Comparison of ENCODE assay signal across 8 cellular contexts in the genomic region with DNA sequence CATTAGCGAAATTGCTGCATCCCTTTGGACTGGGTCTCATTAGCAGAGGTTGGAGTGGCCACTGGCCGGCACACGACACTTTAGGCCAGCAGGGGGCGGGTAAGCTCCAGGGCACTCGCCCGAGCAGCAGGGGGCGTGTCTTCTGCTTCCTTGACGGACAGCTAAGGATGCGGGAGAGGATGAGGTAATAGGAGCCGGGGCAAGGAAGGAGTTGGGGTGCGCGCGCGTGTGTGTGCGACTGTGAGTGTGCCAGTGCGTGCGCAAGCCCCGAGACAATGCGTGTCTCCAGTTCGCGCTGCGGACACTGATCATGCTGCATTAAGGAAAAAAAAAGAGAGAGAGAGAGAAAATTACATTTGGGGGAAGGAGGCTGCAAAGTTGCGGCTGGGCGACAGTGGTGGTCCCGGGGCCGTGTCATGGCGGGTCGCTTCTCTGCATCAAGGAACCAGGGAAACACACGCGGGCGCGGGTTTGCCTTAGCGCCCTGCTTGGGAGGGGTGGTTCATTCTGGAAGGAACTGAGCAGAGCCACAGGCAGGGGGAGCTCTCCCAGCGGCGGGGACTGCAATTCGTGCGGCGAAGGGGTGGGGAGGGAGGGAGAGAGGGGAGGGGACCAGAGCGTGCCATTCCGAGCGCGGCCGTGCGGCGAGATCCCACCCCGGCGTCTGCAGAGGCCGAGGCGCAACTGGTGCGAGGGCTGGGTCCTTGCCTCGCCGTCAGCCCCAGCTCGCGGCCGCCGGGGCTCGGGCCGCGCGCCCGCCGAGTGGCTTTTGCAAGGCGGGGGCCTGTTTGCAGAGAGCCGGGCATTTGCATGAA. TPM values are rescaled to one million over a fixed set of nuclear protein-coding genes. Genes with fewer than 3 reads are reported as not detected.
A peak's percentile ranks its signal among the peaks of the same experiment; 100 is the strongest.
DNase-seq lines count a peak whose midpoint lies in the region; ATAC-seq and TF ChIP-seq lines count a peak whose summit lies in the region.

DTX4 (plus strand) TSS at position 625 of the 815 bp plus-strand sequence. CDS start 464 bp downstream, outside the sequence.

- peaks cover 4% of the 10 kb centered on the region for H3K4me1 Mint-ChIP-seq in glutamatergic neuron (ENCODE audit: low read depth, unreplicated experiment)
- peaks cover 12% of the 10 kb centered on the region for H3K4me1 Mint-ChIP-seq in osteocyte (ENCODE audit: unreplicated experiment)

- peak; percentile 86 to 94 for ATAC-seq in activated naive CD4-positive, alpha-beta T cell treated with anti-CD3 and anti-CD28 coated beads, Interleukin-2, amount 50 U/mL, for 72 hours
- peak; percentile 91 for ATAC-seq in thoracic aorta (ENCODE audit: insufficient number of reproducible peaks, low FRiP score, low read depth)

- H3K27me3 ChIP-seq in GM06990 (replicated peaks; ENCODE audit: control insufficient read depth, insufficient read depth, low read length): no peaks in the 10 kb centered on the region
- H3K27me3 ChIP-seq in MM.1S (replicated peaks; ENCODE audit: insufficient read depth, low read length): peaks cover 9% of the 10 kb centered on the region
- no peaks in the 10 kb centered on the region for H3K27me3 ChIP-seq in thoracic aorta (replicated peaks; ENCODE audit: insufficient read depth)

- H3K9ac ChIP-seq in MM.1S (ENCODE audit: low read length) (peak within 1 kb of the TSS; percentile 60; the same call in 1 of the 2 replicates), SK-N-MC (ENCODE audit: insufficient read length) (no peak within 1 kb of the TSS)

- H4K20me1 ChIP-seq in MM.1S (ENCODE audit: insufficient read depth, low read length): no peaks in the 10 kb centered on the region

- H3K9me3 ChIP-seq in MM.1S (replicated peaks; ENCODE audit: insufficient read depth, low read length) (no peaks in the 10 kb centered on the region), SK-N-MC (ENCODE audit: low read depth, low read length) (no peaks in the 10 kb centered on the region), thoracic aorta (no peaks in the 10 kb centered on the region)

- H3K4me3 Mint-ChIP-seq in glutamatergic neuron (ENCODE audit: unreplicated experiment) (peak within 1 kb of the TSS; percentile 91), osteocyte (ENCODE audit: unreplicated experiment) (peak within 1 kb of the TSS; percentile 77)

- peak within 1 kb of the TSS; percentile 86 for H3K4me3 ChIP-seq in GM06990 (replicated peaks; ENCODE audit: low read depth, low read length)
- peak within 1 kb of the TSS; percentile 96 for H3K4me3 ChIP-seq in MM.1S (ENCODE audit: low read length)
- H3K4me3 ChIP-seq in SK-N-MC: peak within 1 kb of the TSS; percentile 81
- H3K4me3 ChIP-seq in thoracic aorta: peak within 1 kb of the TSS; percentile 94

- no peaks in the 10 kb centered on the region for H3K4me1 ChIP-seq in MM.1S (ENCODE audit: low read length)
- peaks cover 0 to 17% of the 10 kb centered on the region in 2 donors for H3K4me1 ChIP-seq in thoracic aorta (ENCODE audit: control insufficient read depth in 1 of 2, low read depth in 2 of 2)

- H3K36me3 ChIP-seq in GM06990 (ENCODE audit: control insufficient read depth, insufficient read depth, low read length) (no peaks in the 10 kb centered on the region), MM.1S (replicated peaks; ENCODE audit: insufficient read depth, low read length) (no peaks in the 10 kb centered on the region), SK-N-MC (ENCODE audit: insufficient read depth, low read length) (no peaks in the 10 kb centered on the region), thoracic aorta (no peaks in the 10 kb centered on the region)

- H3K4me2 ChIP-seq in MM.1S (ENCODE audit: low read depth, low read length): peak within 1 kb of the TSS; percentile 100

- no peaks in the 10 kb centered on the region for H3F3A ChIP-seq in MM.1S (ENCODE audit: insufficient read depth, low read length)

- peak; percentile 97 for TF ChIP-seq CTCF in GM06990 (IDR thresholded peaks at IDR 0.05; ENCODE audit: insufficient read depth, low read length, poor library complexity, severe bottlenecking)
- TF ChIP-seq CTCF in MM.1S (IDR thresholded peaks at IDR 0.05; ENCODE audit: low read length): peak; percentile 85
- TF ChIP-seq CTCF in glutamatergic neuron (IDR thresholded peaks at IDR 0.05; ENCODE audit: partially characterized antibody, unreplicated experiment): peak; percentile 91
- TF ChIP-seq CTCF in osteocyte (IDR thresholded peaks at IDR 0.05): peak; percentile 83
- TF ChIP-seq CTCF in thoracic aorta (IDR thresholded peaks at IDR 0.05): peak; percentile 87

- H3K36me3 Mint-ChIP-seq in activated naive CD4-positive, alpha-beta T cell treated with anti-CD3 and anti-CD28 coated beads, Interleukin-2, amount 50 U/mL, for 72 hours: no peaks in the 10 kb centered on the region
- H3K36me3 Mint-ChIP-seq in glutamatergic neuron (ENCODE audit: unreplicated experiment) (no peaks in the 10 kb centered on the region), osteocyte (ENCODE audit: unreplicated experiment) (no peaks in the 10 kb centered on the region)

- peak within 1 kb of the TSS; percentile 23; the same call in 1 of the 2 replicates for H3K27ac ChIP-seq in MM.1S (ENCODE audit: low read length)
- no peak within 1 kb of the TSS for H3K27ac ChIP-seq in SK-N-MC
- no peak within 1 kb of the TSS for H3K27ac ChIP-seq in thoracic aorta

- H3K9me2 ChIP-seq in MM.1S (replicated peaks; ENCODE audit: insufficient read depth, low read length): no peaks in the 10 kb centered on the region

- peak; percentile 89 for DNase-seq in GM06990 (ENCODE audit: extremely low read depth, insufficient read length)
- DNase-seq in HCEC 1CT: peak; percentile 86
- peak; percentile 92 for DNase-seq in MM.1S
- DNase-seq in SK-N-MC (ENCODE audit: low read depth, low spot score): no peak
- peak; percentile 87 to 93 for DNase-seq in activated naive CD4-positive, alpha-beta T cell treated with anti-CD3 and anti-CD28 coated beads, Interleukin-2, amount 50 U/mL, for 72 hours (ENCODE audit: low spot score in 2 of 2)
- DNase-seq in glutamatergic neuron: peak; percentile 97
- DNase-seq in osteocyte (ENCODE audit: extremely low spot score, unreplicated experiment): peak; percentile 95
- peak; percentile 80 for DNase-seq in thoracic aorta (ENCODE audit: low spot score)

- peak within 1 kb of the TSS; percentile 99 for H2AFZ ChIP-seq in MM.1S (ENCODE audit: low read length)

- H3K9me3 Mint-ChIP-seq in activated naive CD4-positive, alpha-beta T cell treated with anti-CD3 and anti-CD28 coated beads, Interleukin-2, amount 50 U/mL, for 72 hours: no peaks in the 10 kb centered on the region
- H3K9me3 Mint-ChIP-seq in glutamatergic neuron (ENCODE audit: unreplicated experiment) (peaks cover 8% of the 10 kb centered on the region), osteocyte (ENCODE audit: unreplicated experiment) (no peaks in the 10 kb centered on the region)

- H3K27ac Mint-ChIP-seq in activated naive CD4-positive, alpha-beta T cell treated with anti-CD3 and anti-CD28 coated beads, Interleukin-2, amount 50 U/mL, for 72 hours: no peak within 1 kb of the TSS
- H3K27ac Mint-ChIP-seq in glutamatergic neuron (ENCODE audit: unreplicated experiment): no peak within 1 kb of the TSS
- H3K27ac Mint-ChIP-seq in osteocyte (ENCODE audit: unreplicated experiment): no peak within 1 kb of the TSS

- no peaks in the 10 kb centered on the region for H3K79me2 ChIP-seq in MM.1S (ENCODE audit: low read length)

- H3K27me3 Mint-ChIP-seq in glutamatergic neuron (ENCODE audit: unreplicated experiment) (peaks cover 5% of the 10 kb centered on the region), osteocyte (ENCODE audit: unreplicated experiment) (peaks cover 41% of the 10 kb centered on the region)

RNA-seq across cellular contexts. Expression of gene DTX4, which starts in this region (rescaled TPM):
- total RNA-seq in activated naive CD4-positive, alpha-beta T cell treated with anti-CD3 and anti-CD28 coated beads, Interleukin-2, amount 50 U/mL, for 72 hours: under 1 TPM in 1 of 2 donors, not detected in 1; 0.16 TPM
- total RNA-seq in glutamatergic neuron (ENCODE audit: unreplicated experiment) (4.1 TPM), osteocyte (1.2 and 2.7 TPM in 2 replicates), thoracic aorta (1 to 10 TPM; 4.7 to 8.8 TPM)

Comparison
In these comparisons a context has a peak if more than half of its experiments do, and no peak if none do; other contexts are left out.
1. Peak in DNase-seq and ATAC-seq in activated naive CD4-positive, alpha-beta T cell treated with anti-CD3 and anti-CD28 coated beads, Interleukin-2, amount 50 U/mL, for 72 hours; RNA of the gene not detected or under 1 TPM.